In the genomic region with DNA sequence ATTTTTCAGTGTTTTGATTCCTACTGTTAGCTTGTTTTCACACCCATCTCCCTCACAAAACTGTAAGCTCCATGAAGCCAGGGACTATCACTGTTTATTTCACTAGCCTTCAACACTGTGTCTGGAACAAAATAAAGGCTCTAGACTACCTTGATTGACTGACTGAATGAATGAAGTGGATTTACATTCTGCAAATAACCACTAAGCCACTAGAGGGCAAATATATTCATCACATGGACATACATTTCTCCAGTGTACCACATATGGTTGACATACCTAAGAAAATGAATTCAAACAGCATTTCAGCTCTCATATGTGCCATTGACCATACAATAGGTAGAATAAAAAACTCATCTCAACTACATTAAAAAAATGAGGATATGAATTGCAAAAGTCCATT, we compare ENCODE assay signal across 11 cellular contexts.
DNase-seq lines count a peak whose midpoint lies in the region; ATAC-seq and TF ChIP-seq lines count a peak whose summit lies in the region.
"Had no signal": no experiment of that assay in that cellular context is flagged by ENCODE, and none has a peak within 500 bp of the region (broad histone marks: within the 10 kb centered on the region; RNA-seq: fewer than 3 reads in every experiment).

No MANE protein-coding gene starts in this region.

- H3K36me3 ChIP-seq in Karpas-422 (ENCODE audit: insufficient read depth, low read length) = no peaks in the 10 kb centered on the region
- H3K36me3 ChIP-seq in esophagus squamous epithelium = no peaks in the 10 kb centered on the region

- H3K4me1 Mint-ChIP-seq in brain = peaks cover 2% of the 10 kb centered on the region
- H3K4me1 Mint-ChIP-seq in progenitor cell of endocrine pancreas (ENCODE audit: low read depth) = no peaks in the 10 kb centered on the region

- H3K79me2 ChIP-seq in Karpas-422 (ENCODE audit: low read length) = no peaks in the 10 kb centered on the region

- no peak for TF ChIP-seq POLR2A in esophagus squamous epithelium (IDR thresholded peaks at IDR 0.05)
- no peak for TF ChIP-seq POLR2A in GM18505 (IDR thresholded peaks at IDR 0.05; ENCODE audit: borderline replicate concordance, extremely low read depth, insufficient read depth, insufficient read length)

- H3K9me3 Mint-ChIP-seq in brain (peaks cover under 1 to 10% (median 4%) of the 10 kb centered on the region in 5 experiments), progenitor cell of endocrine pancreas (ENCODE audit: low read depth) (no peaks in the 10 kb centered on the region)
- H3K9me3 Mint-ChIP-seq: CD8-positive, alpha-beta T cell had no signal

- H2AFZ ChIP-seq in Karpas-422 (ENCODE audit: low read length) = no peak overlapping the region

- TF ChIP-seq CTCF in brain (conservative IDR thresholded peaks at IDR 0.05) = peak; percentile 26 to 41
- peak; percentile 50 for TF ChIP-seq CTCF in progenitor cell of endocrine pancreas (IDR thresholded peaks at IDR 0.05; ENCODE audit: unreplicated experiment)
- TF ChIP-seq CTCF in esophagus squamous epithelium (IDR thresholded peaks at IDR 0.05) = peak in 3 of 6 experiments; percentile 6 to 47 (median 10)

- no peaks in the 10 kb centered on the region for H3K27me3 ChIP-seq in Karpas-422 (ENCODE audit: low read length)
- H3K27me3 ChIP-seq in esophagus squamous epithelium = peaks cover 0 to 22% (median 0%) of the 10 kb centered on the region in 4 donors

- H3K27me3 Mint-ChIP-seq in brain = peaks cover 39% of the 10 kb centered on the region
- peaks cover 22% of the 10 kb centered on the region for H3K27me3 Mint-ChIP-seq in progenitor cell of endocrine pancreas

- H3K4me1 ChIP-seq in Karpas-422 (ENCODE audit: low read length) (no peaks in the 10 kb centered on the region), esophagus squamous epithelium (peaks cover 0 to 10% (median 0%) of the 10 kb centered on the region in 3 donors)

- H3K4me3 Mint-ChIP-seq in brain (no peak overlapping the region), progenitor cell of endocrine pancreas (ENCODE audit: low read depth) (no peak overlapping the region)
- H3K4me3 Mint-ChIP-seq: CD8-positive, alpha-beta T cell had no signal

- ATAC-seq in GM18505 (IDR thresholded peaks at IDR 0.05; ENCODE audit: unreplicated experiment) = no peak
- ATAC-seq: CD8-positive, alpha-beta T cell had no signal

- H3K9me3 ChIP-seq in Karpas-422 (ENCODE audit: low read length) (no peaks in the 10 kb centered on the region), esophagus squamous epithelium (no peaks in the 10 kb centered on the region)

- H3K4me2 ChIP-seq in Karpas-422 (ENCODE audit: low read depth, low read length, poor library complexity, severe bottlenecking) = no peak overlapping the region

- H3K27ac ChIP-seq in Karpas-422 (ENCODE audit: low read length) (no peak overlapping the region), esophagus squamous epithelium (no peak overlapping the region)

- no peaks in the 10 kb centered on the region for H4K20me1 ChIP-seq in Karpas-422 (ENCODE audit: insufficient read depth, low read depth, low read length)

- H3K36me3 Mint-ChIP-seq in brain = no peaks in the 10 kb centered on the region
- H3K36me3 Mint-ChIP-seq in progenitor cell of endocrine pancreas (ENCODE audit: insufficient read depth) = no peaks in the 10 kb centered on the region
- H3K36me3 Mint-ChIP-seq: CD8-positive, alpha-beta T cell had no signal

- H3K27ac Mint-ChIP-seq in brain (no peak overlapping the region), progenitor cell of endocrine pancreas (no peak overlapping the region)
- H3K27ac Mint-ChIP-seq: CD8-positive, alpha-beta T cell had no signal

- peak; percentile 2 for DNase-seq in NCI-H345 (lab: John Stamatoyannopoulos, UW)
- no peak for DNase-seq in NCI-H345 treated with DMSO at 0.1 percent for 48 hours (lab: John Stamatoyannopoulos, UW; ENCODE audit: unreplicated experiment)
- DNase-seq in Karpas-422 = peak; percentile 79
- no peak for DNase-seq in progenitor cell of endocrine pancreas (ENCODE audit: low spot score, unreplicated experiment)
- DNase-seq in esophagus squamous epithelium (lab: John Stamatoyannopoulos, UW) = no peak
- no peak for DNase-seq in ecto neural progenitor cell (ENCODE audit: low spot score)
- DNase-seq: activated T-cell treated with anti-CD3 and anti-CD28 coated beads, Interleukin-2, amount 50 U/mL, for 48 hours; CD8-positive, alpha-beta T cell; mesenchymal stem cell had no signal

- intact Hi-C loops in esophagus squamous epithelium (cut with DNase I) = no loop called here

- H3K4me3 ChIP-seq in Karpas-422 (ENCODE audit: low read length) (no peak overlapping the region), esophagus squamous epithelium (no peak overlapping the region)

- H3K9ac ChIP-seq in Karpas-422 (ENCODE audit: low read length) = no peak overlapping the region

- no peaks in the 10 kb centered on the region for H3K9me2 ChIP-seq in Karpas-422 (replicated peaks; ENCODE audit: insufficient read depth, low read length)

Comparison
In these comparisons a context has a peak if more than half of its experiments do, and no peak if none do; other contexts are left out.
1. DNase-seq: peak in NCI-H345 (single experiment) and Karpas-422 (single experiment); none in NCI-H345 treated with DMSO at 0.1 percent for 48 hours (single experiment), progenitor cell of endocrine pancreas (single experiment), esophagus squamous epithelium (single experiment) and ecto neural progenitor cell (single experiment).